17 cellular contexts compared by ENCODE assay signal in genomic region chr12:58530421-58531067, GRCh38.
DNase-seq lines count a peak whose midpoint lies in the region; ATAC-seq and TF ChIP-seq lines count a peak whose summit lies in the region.
"Had no signal": no experiment of that assay in that cellular context is flagged by ENCODE, and none has a peak within 500 bp of the region (broad histone marks: within the 10 kb centered on the region; RNA-seq: fewer than 3 reads in every experiment).

No MANE protein-coding gene starts in this region.

- H4K91ac ChIP-seq in IMR-90 (ENCODE audit: insufficient read depth, low read depth, low read length) (peak overlapping the region; percentile 78), mesenchymal stem cell (ENCODE audit: low read length) (no peak overlapping the region)

- DNase-seq in A172 (ENCODE audit: low spot score) (peak; percentile 52), IMR-90 (peak; percentile 92), chondrocyte (ENCODE audit: low spot score) (no peak), mesenchymal stem cell (peak; percentile 86), type B pancreatic cell (ENCODE audit: extremely low spot score, unreplicated experiment) (no peak), DMS79 treated with DMSO at 0.1 percent for 48 hours (lab: John Stamatoyannopoulos, UW) (no peak)
- DNase-seq: dermis blood vessel endothelial cell; left cardiac atrium; naive thymus-derived CD8-positive, alpha-beta T cell; NCI-H1092; NCI-H345; RPMI8226; tibial artery had no signal

- no CpG with 5 or more reads among the region's 5 CpGs for WGBS in IMR-90 (ENCODE audit: extremely low coverage in 2 of 2, insufficient read length in 1 of 2), 2 experiments
- WGBS in mesenchymal stem cell = 36% methylated on average over 2 of the region's 5 CpGs

- intact Hi-C loops in IMR-90 (cut with micrococcal nuclease) = loop anchor here (1.0 to 2.0 kb wide), 3 partner anchors 106 to 166 kb away; no protein-coding TSS in a partner anchor

- no peak for TF ChIP-seq CTCF in IMR-90 (conservative IDR thresholded peaks at IDR 0.05; ENCODE audit: low read depth, low read length)
- no peak for TF ChIP-seq CTCF in chondrocyte (IDR thresholded peaks at IDR 0.05)
- TF ChIP-seq CTCF in type B pancreatic cell (conservative IDR thresholded peaks at IDR 0.05) = no peak

- no peak for TF ChIP-seq RAD21 in IMR-90 (IDR thresholded peaks at IDR 0.05; ENCODE audit: low read length)

- H3K27me3 ChIP-seq in IMR-90 (ENCODE audit: control insufficient read depth, insufficient read depth, low read length) (no peaks in the 10 kb centered on the region), mesenchymal stem cell (ENCODE audit: control insufficient read depth in 1 of 2, insufficient read depth in 1 of 2, low read length in 2 of 2) (no peaks in the 10 kb centered on the region)
- H3K27me3 ChIP-seq: tibial artery had no signal

- peak overlapping the region; percentile 76; the same call in 1 of the 2 replicates for H3K4ac ChIP-seq in IMR-90 (ENCODE audit: low read depth, low read length)
- peak overlapping the region in 1 of 2 experiments; percentile 60 for H3K4ac ChIP-seq in mesenchymal stem cell (ENCODE audit: low read depth in 1 of 2, low read length in 2 of 2)

- 0 out of 3 replicates have a peak overlapping the region, but pooled peaks have one; percentile 31 for H2BK15ac ChIP-seq in IMR-90 (ENCODE audit: low read depth, low read length)
- H2BK15ac ChIP-seq in mesenchymal stem cell (ENCODE audit: low read depth, poor library complexity, severe bottlenecking) = no peak overlapping the region

- H3K27ac ChIP-seq in IMR-90 (ENCODE audit: insufficient read depth, low read length) (peak overlapping the region; percentile 68), mesenchymal stem cell (ENCODE audit: low read length, poor library complexity, severe bottlenecking) (peak overlapping the region; percentile 97)
- H3K27ac ChIP-seq: HL-60 had no signal

- peak overlapping the region; percentile 96 for H2BK20ac ChIP-seq in IMR-90 (ENCODE audit: low read depth, low read length)

- H3K4me1 ChIP-seq in IMR-90 (ENCODE audit: control insufficient read depth, insufficient read depth, low read length) = peaks cover 7% of the 10 kb centered on the region
- H3K4me1 ChIP-seq in mesenchymal stem cell (ENCODE audit: control insufficient read depth, insufficient read depth, low read depth, low read length) = no peaks in the 10 kb centered on the region

- BruUV-seq in IMR-90 (replicated peaks; lab: Mats Ljungman, UMichigan) = no TSS peak

- H3K79me1 ChIP-seq in IMR-90 (ENCODE audit: low read depth in 1 of 2, low read length in 2 of 2) = no peaks in the 10 kb centered on the region
- no peaks in the 10 kb centered on the region for H3K79me1 ChIP-seq in mesenchymal stem cell (replicated peaks; ENCODE audit: low read length, poor library complexity, severe bottlenecking)

- H3K9me3 ChIP-seq in IMR-90 (ENCODE audit: control insufficient read depth, insufficient read depth, low read length) = no peaks in the 10 kb centered on the region
- no peaks in the 10 kb centered on the region for H3K9me3 ChIP-seq in mesenchymal stem cell (ENCODE audit: control insufficient read depth, low read length)
- H3K9me3 ChIP-seq: tibial artery had no signal

- peak overlapping the region; percentile 94 for H2BK120ac ChIP-seq in IMR-90 (ENCODE audit: low read depth, low read length)
- H2BK120ac ChIP-seq in mesenchymal stem cell (ENCODE audit: low read depth, low read length) = no peak overlapping the region

- no peaks in the 10 kb centered on the region for H3K9me1 ChIP-seq in IMR-90 (ENCODE audit: insufficient read depth, low read length)

- no peaks in the 10 kb centered on the region for H3K36me3 ChIP-seq in IMR-90 (ENCODE audit: control insufficient read depth, insufficient read depth, low read length)
- no peaks in the 10 kb centered on the region for H3K36me3 ChIP-seq in mesenchymal stem cell (ENCODE audit: control insufficient read depth in 1 of 2, insufficient read depth in 2 of 2, low read depth in 1 of 2, low read length in 2 of 2)
- H3K36me3 ChIP-seq: tibial artery had no signal

- H3K9me3 Mint-ChIP-seq in chondrocyte (ENCODE audit: low read depth) (peaks cover 27% of the 10 kb centered on the region), type B pancreatic cell (peaks cover 5% of the 10 kb centered on the region)
- H3K9me3 Mint-ChIP-seq: activated naive CD4-positive, alpha-beta T cell treated with anti-CD3 and anti-CD28 coated beads, Interleukin-2, amount 50 U/mL, for 24 hours had no signal

- H4K8ac ChIP-seq in IMR-90 (ENCODE audit: low read depth in 2 of 2, low read length in 2 of 2) (peak overlapping the region; percentile 79 to 89), mesenchymal stem cell (ENCODE audit: low read length) (no peak overlapping the region)

- H3K36me3 Mint-ChIP-seq in chondrocyte (ENCODE audit: low read depth) = peaks cover 7% of the 10 kb centered on the region
- H3K36me3 Mint-ChIP-seq in type B pancreatic cell = no peaks in the 10 kb centered on the region
- H3K36me3 Mint-ChIP-seq: activated naive CD4-positive, alpha-beta T cell treated with anti-CD3 and anti-CD28 coated beads, Interleukin-2, amount 50 U/mL, for 24 hours; naive thymus-derived CD8-positive, alpha-beta T cell had no signal

- peak overlapping the region; percentile 81; the same call in 1 of the 2 replicates for H4K5ac ChIP-seq in IMR-90 (ENCODE audit: low read depth, low read length)

- CTCF ChIA-PET in IMR-90 (lab: Yijun Ruan, JAX) = interaction anchor here (0.6 to 1.1 kb wide), 2 partner anchors 10 to 12 kb away, joined by 3 to 4 read pairs; no protein-coding TSS in a partner anchor

- H3K4me3 ChIP-seq in IMR-90 (ENCODE audit: insufficient read depth, low read depth, low read length) (no peak overlapping the region), mesenchymal stem cell (ENCODE audit: insufficient read depth in 1 of 2, low read depth in 1 of 2, low read length in 2 of 2) (peak overlapping the region in 1 of 2 experiments; percentile 27)
- H3K4me3 ChIP-seq: tibial artery had no signal

- H3K23ac ChIP-seq in IMR-90 (ENCODE audit: low read depth, low read length) (peak overlapping the region; percentile 79; the same call in 1 of the 2 replicates), mesenchymal stem cell (ENCODE audit: low read length in 2 of 2) (no peak overlapping the region)

- H3K56ac ChIP-seq in IMR-90 (ENCODE audit: extremely low read depth, insufficient read depth, low read length) = peak overlapping the region; percentile 90

- H3K4me1 Mint-ChIP-seq in chondrocyte (ENCODE audit: low read depth) (peaks cover 65% of the 10 kb centered on the region), type B pancreatic cell (ENCODE audit: unreplicated experiment) (no peaks in the 10 kb centered on the region)
- H3K4me1 Mint-ChIP-seq: activated naive CD4-positive, alpha-beta T cell treated with anti-CD3 and anti-CD28 coated beads, Interleukin-2, amount 50 U/mL, for 24 hours; naive thymus-derived CD8-positive, alpha-beta T cell had no signal

- H3K4me2 ChIP-seq in IMR-90 (ENCODE audit: low read depth, low read length) = peak overlapping the region; percentile 86; the same call in 1 of the 2 replicates
- peak overlapping the region; percentile 49 for H3K4me2 ChIP-seq in mesenchymal stem cell (ENCODE audit: low read length, poor library complexity, severe bottlenecking)

- H2AK5ac ChIP-seq in IMR-90 (ENCODE audit: low read depth, low read length) (no peak overlapping the region; the same call in 1 of the 2 replicates), mesenchymal stem cell (ENCODE audit: low read length, severe bottlenecking) (no peak overlapping the region)

- TF ChIP-seq POLR2A in IMR-90 (IDR thresholded peaks at IDR 0.05; ENCODE audit: low read depth, low read length) = no peak

- POLR2A ChIA-PET in IMR-90 (lab: Charles Lee; ENCODE audit: unreplicated experiment) = no interaction called here

- H3K4me3 Mint-ChIP-seq in chondrocyte (ENCODE audit: unreplicated experiment) (peak overlapping the region; percentile 17), type B pancreatic cell (no peak overlapping the region)
- H3K4me3 Mint-ChIP-seq: activated naive CD4-positive, alpha-beta T cell treated with anti-CD3 and anti-CD28 coated beads, Interleukin-2, amount 50 U/mL, for 24 hours; naive thymus-derived CD8-positive, alpha-beta T cell had no signal

- no peak overlapping the region for H2BK12ac ChIP-seq in mesenchymal stem cell (ENCODE audit: low read length in 2 of 2)

- no peak overlapping the region for H2AK9ac ChIP-seq in IMR-90 (replicated peaks; ENCODE audit: low read depth, low read length, poor library complexity)

- H2BK5ac ChIP-seq in IMR-90 (ENCODE audit: low read depth, low read length, poor library complexity, severe bottlenecking) (peak overlapping the region; percentile 99), mesenchymal stem cell (ENCODE audit: low read depth, low read length, poor library complexity, severe bottlenecking) (peak overlapping the region; percentile 53)

- peak overlapping the region; percentile 94 for H3K18ac ChIP-seq in IMR-90 (ENCODE audit: low read depth, low read length)
- H3K18ac ChIP-seq in mesenchymal stem cell (ENCODE audit: low read depth in 1 of 2, low read length in 2 of 2) = no peak overlapping the region

- ATAC-seq in IMR-90 (ENCODE audit: low read depth) (peak; percentile 61), GM19455 (IDR thresholded peaks at IDR 0.05; ENCODE audit: unreplicated experiment) (no peak), GM18868 (IDR thresholded peaks at IDR 0.05; ENCODE audit: unreplicated experiment) (no peak)
- ATAC-seq: naive thymus-derived CD8-positive, alpha-beta T cell had no signal

- H2AFZ ChIP-seq in IMR-90 (replicated peaks; ENCODE audit: low read length, poor library complexity) (no peak overlapping the region), mesenchymal stem cell (ENCODE audit: low read depth, low read length) (no peak overlapping the region)

- H3K27ac Mint-ChIP-seq in chondrocyte (ENCODE audit: unreplicated experiment) = peak overlapping the region; percentile 90
- no peak overlapping the region for H3K27ac Mint-ChIP-seq in type B pancreatic cell
- H3K27ac Mint-ChIP-seq: activated naive CD4-positive, alpha-beta T cell treated with anti-CD3 and anti-CD28 coated beads, Interleukin-2, amount 50 U/mL, for 24 hours; naive thymus-derived CD8-positive, alpha-beta T cell had no signal

- in situ Hi-C loops in IMR-90 (cut with MboI; ENCODE audit: low sequenced_read_pairs) = loop anchor here (10.0 kb wide), 2 partner anchors 166 to 624 kb away; no protein-coding TSS in a partner anchor

- H3K14ac ChIP-seq in IMR-90 (replicated peaks; ENCODE audit: low read depth, low read length) (peak overlapping the region; percentile 86; the same call in 1 of the 2 replicates), mesenchymal stem cell (ENCODE audit: low read length in 2 of 2) (no peak overlapping the region)

- no peaks in the 10 kb centered on the region for H4K20me1 ChIP-seq in IMR-90 (ENCODE audit: insufficient read depth, low read length)

- H3K9ac ChIP-seq in IMR-90 (ENCODE audit: low read depth, low read length) = peak overlapping the region; percentile 22; the same call in 1 of the 2 replicates
- H3K9ac ChIP-seq in mesenchymal stem cell (ENCODE audit: low read length) = peak overlapping the region; percentile 81

- no peaks in the 10 kb centered on the region for H3K27me3 Mint-ChIP-seq in chondrocyte (ENCODE audit: low read depth)
- H3K27me3 Mint-ChIP-seq in type B pancreatic cell = peaks cover 19% of the 10 kb centered on the region

- dilution Hi-C loops in IMR-90 (cut with HindIII; ENCODE audit: low sequenced_read_pairs, unreplicated experiment) = no loop called here

Comparison
In these comparisons a context has a peak if more than half of its experiments do, and no peak if none do; other contexts are left out.
1. DNase-seq: peak in A172 (single experiment), IMR-90 (single experiment) and mesenchymal stem cell (single experiment); none in chondrocyte (single experiment), type B pancreatic cell (single experiment) and DMS79 treated with DMSO at 0.1 percent for 48 hours (single experiment).